In genomic region chr9:113851860-113852259, GRCh38 we compare ENCODE assay signal across 14 cellular contexts.
"Had no signal": no experiment of that assay in that cellular context is flagged by ENCODE, and none has a peak within 500 bp of the region (broad histone marks: within the 10 kb centered on the region; RNA-seq: fewer than 3 reads in every experiment).

No MANE protein-coding gene starts in this region.

- H3K27me3 ChIP-seq: adrenal gland, ovary had no signal

- H3K4me3 ChIP-seq: adrenal gland, coronary artery, gastroesophageal sphincter, ovary had no signal

- DNase-seq: activated CD8-positive, alpha-beta memory T cell treated with anti-CD3 and anti-CD28 coated beads, Interleukin-2, amount 50 U/mL, for 4 hours; activated CD8-positive, alpha-beta T cell treated with anti-CD3 and anti-CD28 coated beads for 36 hours; activated naive CD4-positive, alpha-beta T cell; adrenal gland; central memory CD4-positive, alpha-beta T cell; effector CD8-positive, alpha-beta T cell; ovary; stimulated activated CD4-positive, alpha-beta T cell treated with anti-CD3 and anti-CD28 coated beads, Interleukin-2, amount 100 ng/mL, for 48 hours; stimulated activated CD8-positive, alpha-beta memory T cell treated with anti-CD3 and anti-CD28 coated beads, Interleukin-4, amount 100 ng/mL, for 48 hours; T-helper 2 cell had no signal

- H3K36me3 ChIP-seq: adrenal gland, gastroesophageal sphincter, ovary had no signal

- H3K27ac ChIP-seq: adrenal gland, coronary artery, epithelial cell of prostate, gastroesophageal sphincter, ovary had no signal

- FAIRE-seq: urothelium cell line had no signal

- H3K4me1 ChIP-seq: adrenal gland, gastroesophageal sphincter had no signal

- ATAC-seq: activated CD8-positive, alpha-beta T cell treated with anti-CD3 and anti-CD28 coated beads for 36 hours; gastroesophageal sphincter had no signal
